Comparison of ENCODE assay signal across 3 cellular contexts in the genomic region with DNA sequence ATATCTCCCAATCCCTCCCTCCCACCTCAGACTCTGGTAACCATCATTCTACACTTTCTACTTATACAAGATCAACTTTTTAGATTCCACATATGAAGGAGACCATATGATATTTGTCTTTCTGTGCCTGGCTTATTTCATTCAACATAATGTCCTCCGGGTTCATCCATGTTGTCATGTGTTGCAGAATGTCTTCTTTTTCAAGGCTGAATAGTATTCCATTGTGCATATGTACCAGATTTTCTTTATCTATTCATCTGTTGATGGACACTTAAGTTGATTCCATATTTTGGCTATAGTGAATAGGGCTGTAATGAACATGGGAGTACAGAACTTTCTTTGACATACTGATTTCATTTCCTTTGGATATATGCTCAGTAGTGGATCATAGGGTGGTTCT.
TF ChIP-seq lines count a peak whose summit lies in the region.

No MANE protein-coding gene starts in this region.

TF ChIP-seq in A549, 52 proteins besides CTCF, POLR2A, EP300 and RAD21 (continued from another document):
- no peak for TF ChIP-seq CBX2 (IDR thresholded peaks at IDR 0.05; ENCODE audit: borderline replicate concordance, low read depth)
- no peak for TF ChIP-seq CHD4 (IDR thresholded peaks at IDR 0.05; ENCODE audit: borderline replicate concordance)
- no peak for TF ChIP-seq SMC3 (IDR thresholded peaks at IDR 0.05)
- no peak for TF ChIP-seq PHF8 (IDR thresholded peaks at IDR 0.05; ENCODE audit: borderline replicate concordance, low read depth)
- TF ChIP-seq, protein P1, sequence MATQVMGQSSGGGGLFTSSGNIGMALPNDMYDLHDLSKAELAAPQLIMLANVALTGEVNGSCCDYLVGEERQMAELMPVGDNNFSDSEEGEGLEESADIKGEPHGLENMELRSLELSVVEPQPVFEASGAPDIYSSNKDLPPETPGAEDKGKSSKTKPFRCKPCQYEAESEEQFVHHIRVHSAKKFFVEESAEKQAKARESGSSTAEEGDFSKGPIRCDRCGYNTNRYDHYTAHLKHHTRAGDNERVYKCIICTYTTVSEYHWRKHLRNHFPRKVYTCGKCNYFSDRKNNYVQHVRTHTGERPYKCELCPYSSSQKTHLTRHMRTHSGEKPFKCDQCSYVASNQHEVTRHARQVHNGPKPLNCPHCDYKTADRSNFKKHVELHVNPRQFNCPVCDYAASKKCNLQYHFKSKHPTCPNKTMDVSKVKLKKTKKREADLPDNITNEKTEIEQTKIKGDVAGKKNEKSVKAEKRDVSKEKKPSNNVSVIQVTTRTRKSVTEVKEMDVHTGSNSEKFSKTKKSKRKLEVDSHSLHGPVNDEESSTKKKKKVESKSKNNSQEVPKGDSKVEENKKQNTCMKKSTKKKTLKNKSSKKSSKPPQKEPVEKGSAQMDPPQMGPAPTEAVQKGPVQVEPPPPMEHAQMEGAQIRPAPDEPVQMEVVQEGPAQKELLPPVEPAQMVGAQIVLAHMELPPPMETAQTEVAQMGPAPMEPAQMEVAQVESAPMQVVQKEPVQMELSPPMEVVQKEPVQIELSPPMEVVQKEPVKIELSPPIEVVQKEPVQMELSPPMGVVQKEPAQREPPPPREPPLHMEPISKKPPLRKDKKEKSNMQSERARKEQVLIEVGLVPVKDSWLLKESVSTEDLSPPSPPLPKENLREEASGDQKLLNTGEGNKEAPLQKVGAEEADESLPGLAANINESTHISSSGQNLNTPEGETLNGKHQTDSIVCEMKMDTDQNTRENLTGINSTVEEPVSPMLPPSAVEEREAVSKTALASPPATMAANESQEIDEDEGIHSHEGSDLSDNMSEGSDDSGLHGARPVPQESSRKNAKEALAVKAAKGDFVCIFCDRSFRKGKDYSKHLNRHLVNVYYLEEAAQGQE (IDR thresholded peaks at IDR 0.05), result no peak
- no peak for TF ChIP-seq ESRRA (IDR thresholded peaks at IDR 0.05; ENCODE audit: borderline replicate concordance, low read length)
- no peak for TF ChIP-seq JUN (IDR thresholded peaks at IDR 0.05)
- no peak for TF ChIP-seq FOXS1 (CRISPR knock-in tag; IDR thresholded peaks at IDR 0.05)
- TF ChIP-seq FOSB (CRISPR knock-in tag; IDR thresholded peaks at IDR 0.05), result no peak
- TF ChIP-seq, protein P2, sequence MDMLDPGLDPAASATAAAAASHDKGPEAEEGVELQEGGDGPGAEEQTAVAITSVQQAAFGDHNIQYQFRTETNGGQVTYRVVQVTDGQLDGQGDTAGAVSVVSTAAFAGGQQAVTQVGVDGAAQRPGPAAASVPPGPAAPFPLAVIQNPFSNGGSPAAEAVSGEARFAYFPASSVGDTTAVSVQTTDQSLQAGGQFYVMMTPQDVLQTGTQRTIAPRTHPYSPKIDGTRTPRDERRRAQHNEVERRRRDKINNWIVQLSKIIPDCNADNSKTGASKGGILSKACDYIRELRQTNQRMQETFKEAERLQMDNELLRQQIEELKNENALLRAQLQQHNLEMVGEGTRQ (IDR thresholded peaks at IDR 0.05), result no peak
- TF ChIP-seq FOSL2 (IDR thresholded peaks at IDR 0.05), result no peak
- no peak for TF ChIP-seq FOSL2 (CRISPR knock-in tag; IDR thresholded peaks at IDR 0.05)
- TF ChIP-seq MYC (IDR thresholded peaks at IDR 0.05; ENCODE audit: borderline replicate concordance, low read length), result no peak
- TF ChIP-seq JUNB (IDR thresholded peaks at IDR 0.05), result no peak
- TF ChIP-seq MAZ (IDR thresholded peaks at IDR 0.05; ENCODE audit: borderline replicate concordance, low read depth, low read length), result no peak
- TF ChIP-seq, protein P3, sequence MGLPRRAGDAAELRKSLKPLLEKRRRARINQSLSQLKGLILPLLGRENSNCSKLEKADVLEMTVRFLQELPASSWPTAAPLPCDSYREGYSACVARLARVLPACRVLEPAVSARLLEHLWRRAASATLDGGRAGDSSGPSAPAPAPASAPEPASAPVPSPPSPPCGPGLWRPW (IDR thresholded peaks at IDR 0.05), result no peak
- no peak for TF ChIP-seq HDAC2 (IDR thresholded peaks at IDR 0.05)

TF ChIP-seq in HEK293, 187 proteins besides CTCF, POLR2A, EP300 and RAD21:
- TF ChIP-seq ZNF16 (tag by site-specific recombination; IDR thresholded peaks at IDR 0.05; ENCODE audit: low read depth) (no peak), ZNF146 (tag by site-specific recombination; IDR thresholded peaks at IDR 0.05) (peak; percentile 80), ZFP3 (tag by site-specific recombination; IDR thresholded peaks at IDR 0.05; ENCODE audit: low read depth) (no peak)
- TF ChIP-seq, protein P4, sequence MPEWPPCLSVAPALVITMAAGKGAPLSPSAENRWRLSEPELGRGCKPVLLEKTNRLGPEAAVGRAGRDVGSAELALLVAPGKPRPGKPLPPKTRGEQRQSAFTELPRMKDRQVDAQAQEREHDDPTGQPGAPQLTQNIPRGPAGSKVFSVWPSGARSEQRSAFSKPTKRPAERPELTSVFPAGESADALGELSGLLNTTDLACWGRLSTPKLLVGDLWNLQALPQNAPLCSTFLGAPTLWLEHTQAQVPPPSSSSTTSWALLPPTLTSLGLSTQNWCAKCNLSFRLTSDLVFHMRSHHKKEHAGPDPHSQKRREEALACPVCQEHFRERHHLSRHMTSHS (tag by site-specific recombination; IDR thresholded peaks at IDR 0.05), result no peak

TF ChIP-seq in K562, 482 proteins besides CTCF, POLR2A, EP300 and RAD21 (continued from another document):
- TF ChIP-seq MCM2 (IDR thresholded peaks at IDR 0.05; ENCODE audit: low read depth) (no peak), RBM25 (IDR thresholded peaks at IDR 0.05; ENCODE audit: low read depth, low read length, severe bottlenecking) (peak; percentile 23)
